ENCODE assay signal across 14 cellular contexts in the genomic region with DNA sequence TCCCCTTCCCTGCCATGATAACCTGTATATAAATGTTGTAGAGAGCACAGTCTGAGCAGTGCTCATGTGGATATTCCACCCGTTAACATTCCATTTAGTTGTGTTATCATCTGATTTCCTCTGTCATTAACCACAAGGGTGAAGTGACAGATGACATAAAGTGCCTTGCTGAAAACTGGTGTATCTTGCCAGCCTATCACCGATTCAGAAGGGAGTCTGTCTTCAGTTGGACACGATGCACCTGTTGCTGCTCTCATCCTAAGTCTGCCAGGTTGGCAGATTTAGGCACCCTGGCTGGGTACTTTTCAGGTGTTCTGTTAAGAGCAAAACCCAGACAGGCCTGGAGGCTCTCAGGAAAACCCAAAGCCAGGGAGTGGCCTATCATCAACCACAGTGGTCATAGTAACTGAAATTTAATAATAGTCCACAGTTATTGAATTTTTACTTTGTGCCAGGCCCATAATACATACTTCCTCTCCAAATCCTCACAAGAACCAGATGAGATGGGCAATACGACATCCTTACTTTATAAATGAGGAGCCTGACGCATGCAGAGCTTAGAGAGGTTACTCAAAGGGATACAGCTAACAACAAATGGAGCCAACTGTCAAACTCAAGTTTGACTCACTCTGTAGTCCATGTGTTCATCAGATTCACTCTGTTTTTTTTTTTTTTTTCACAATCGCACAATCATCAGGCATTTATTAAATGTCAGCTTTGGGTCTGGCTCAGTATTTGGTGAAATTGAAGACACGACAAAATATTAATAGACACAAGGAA.
DNase-seq lines count a peak whose midpoint lies in the region; ATAC-seq, FAIRE-seq and TF ChIP-seq lines count a peak whose summit lies in the region.
"Had no signal": no experiment of that assay in that cellular context is flagged by ENCODE, and none has a peak within 500 bp of the region (broad histone marks: within the 10 kb centered on the region; RNA-seq: fewer than 3 reads in every experiment).

No MANE protein-coding gene starts in this region.

- FAIRE-seq in GM19239 (lab: Jason Lieb, UNC) = no peak

- no peaks in the 10 kb centered on the region for H3K27me3 Mint-ChIP-seq in activated CD4-positive, alpha-beta T cell treated with anti-CD3 and anti-CD28 coated beads for 36 hours
- H3K27me3 Mint-ChIP-seq in activated CD4-positive, alpha-beta T cell treated with anti-CD3 and anti-CD28 coated beads, Interleukin-2, amount 10 ng/mL, durations not matched to agents 24 days and 14 days = no peaks in the 10 kb centered on the region
- H3K27me3 Mint-ChIP-seq: stimulated activated naive CD8-positive, alpha-beta T cell treated with anti-CD3 and anti-CD28 coated beads, Interleukin-15, Interleukin-2, amounts not matched to agents 100 ng/mL and 50 ng/mL, for 24 hours had no signal

- no peaks in the 10 kb centered on the region for H3K9me3 ChIP-seq in SJSA1 (replicated peaks)

- H3K36me3 Mint-ChIP-seq in activated CD4-positive, alpha-beta T cell treated with anti-CD3 and anti-CD28 coated beads for 36 hours (ENCODE audit: low read depth) = no peaks in the 10 kb centered on the region
- no peaks in the 10 kb centered on the region for H3K36me3 Mint-ChIP-seq in activated CD4-positive, alpha-beta T cell treated with anti-CD3 and anti-CD28 coated beads, Interleukin-2, amount 10 ng/mL, durations not matched to agents 24 days and 14 days (ENCODE audit: low read depth)

- no peaks in the 10 kb centered on the region for H3K9me3 Mint-ChIP-seq in activated CD4-positive, alpha-beta T cell treated with anti-CD3 and anti-CD28 coated beads for 36 hours (ENCODE audit: low read depth)
- no peaks in the 10 kb centered on the region for H3K9me3 Mint-ChIP-seq in activated CD4-positive, alpha-beta T cell treated with anti-CD3 and anti-CD28 coated beads, Interleukin-2, amount 10 ng/mL, durations not matched to agents 24 days and 14 days
- H3K9me3 Mint-ChIP-seq: HFFc6; stimulated activated naive CD8-positive, alpha-beta T cell treated with anti-CD3 and anti-CD28 coated beads, Interleukin-15, Interleukin-2, amounts not matched to agents 100 ng/mL and 50 ng/mL, for 24 hours had no signal

- no peak for ATAC-seq in activated CD4-positive, alpha-beta T cell treated with anti-CD3 and anti-CD28 coated beads for 36 hours
- ATAC-seq in sciatic nerve = no peak
- ATAC-seq: left colon had no signal

- no peak for DNase-seq in activated CD4-positive, alpha-beta T cell treated with anti-CD3 and anti-CD28 coated beads for 36 hours
- no peak for DNase-seq in activated CD4-positive, alpha-beta T cell treated with anti-CD3 and anti-CD28 coated beads, Interleukin-2, amount 10 ng/mL, durations not matched to agents 24 days and 14 days
- no peak for DNase-seq in SJSA1 (ENCODE audit: low read depth in 1 of 2, low spot score in 2 of 2)
- peak; percentile 93 for DNase-seq in fibroblast of mammary gland (ENCODE audit: low read depth)
- DNase-seq in skeletal muscle cell (ENCODE audit: low read depth) = peak; percentile 59
- no peak for DNase-seq in medulla oblongata (ENCODE audit: extremely low spot score)
- no peak for DNase-seq in GM19239 (ENCODE audit: insufficient read length, low spot score)
- DNase-seq in sciatic nerve (ENCODE audit: low spot score) = no peak
- DNase-seq: DMS 273 treated with DMSO at 0.1 percent for 48 hours, HFFc6, NCI-H748 treated with DMSO at 0.1 percent for 48 hours had no signal

- peak overlapping the region; percentile 11; the same call in 1 of the 2 replicates for H3K4me3 ChIP-seq in SJSA1
- no peak overlapping the region for H3K4me3 ChIP-seq in fibroblast of mammary gland (ENCODE audit: control insufficient read depth, low read depth, low read length)
- H3K4me3 ChIP-seq in skeletal muscle cell (ENCODE audit: low read depth, low read length) = no peak overlapping the region

- TF ChIP-seq CTCF in fibroblast of mammary gland (conservative IDR thresholded peaks at IDR 0.05; ENCODE audit: control insufficient read depth, insufficient read depth, low read depth, low read length) = no peak

- intact Hi-C loops in activated CD4-positive, alpha-beta T cell treated with anti-CD3 and anti-CD28 coated beads for 36 hours (cut with DNase I, micrococcal nuclease) = no loop called here
- intact Hi-C loops in activated CD4-positive, alpha-beta T cell treated with anti-CD3 and anti-CD28 coated beads, Interleukin-2, amount 10 ng/mL, durations not matched to agents 24 days and 14 days (cut with micrococcal nuclease) = no loop called here
- intact Hi-C loops in sciatic nerve (cut with DNase I) = no loop called here

- CTCF ChIA-PET in activated CD4-positive, alpha-beta T cell treated with anti-CD3 and anti-CD28 coated beads for 36 hours (lab: Charles Lee) = no interaction called here

- H3K4me1 Mint-ChIP-seq in activated CD4-positive, alpha-beta T cell treated with anti-CD3 and anti-CD28 coated beads for 36 hours = peaks cover 43% of the 10 kb centered on the region
- H3K4me1 Mint-ChIP-seq in activated CD4-positive, alpha-beta T cell treated with anti-CD3 and anti-CD28 coated beads, Interleukin-2, amount 10 ng/mL, durations not matched to agents 24 days and 14 days = peaks cover 38% of the 10 kb centered on the region

- peak overlapping the region; percentile 64 for H3K27ac Mint-ChIP-seq in activated CD4-positive, alpha-beta T cell treated with anti-CD3 and anti-CD28 coated beads for 36 hours
- no peak overlapping the region for H3K27ac Mint-ChIP-seq in activated CD4-positive, alpha-beta T cell treated with anti-CD3 and anti-CD28 coated beads, Interleukin-2, amount 10 ng/mL, durations not matched to agents 24 days and 14 days
- H3K27ac Mint-ChIP-seq: HFFc6 had no signal

- no peaks in the 10 kb centered on the region for H3K27me3 ChIP-seq in SJSA1 (replicated peaks)

- H3K36me3 ChIP-seq in SJSA1 = no peaks in the 10 kb centered on the region

- H3K27ac ChIP-seq in SJSA1 = peak overlapping the region; percentile 82
- H3K27ac ChIP-seq: RWPE1 had no signal

- H3K4me3 Mint-ChIP-seq in activated CD4-positive, alpha-beta T cell treated with anti-CD3 and anti-CD28 coated beads for 36 hours = peak overlapping the region; percentile 38
- no peak overlapping the region for H3K4me3 Mint-ChIP-seq in activated CD4-positive, alpha-beta T cell treated with anti-CD3 and anti-CD28 coated beads, Interleukin-2, amount 10 ng/mL, durations not matched to agents 24 days and 14 days
- H3K4me3 Mint-ChIP-seq: HFFc6; stimulated activated naive CD8-positive, alpha-beta T cell treated with anti-CD3 and anti-CD28 coated beads, Interleukin-15, Interleukin-2, amounts not matched to agents 100 ng/mL and 50 ng/mL, for 24 hours had no signal

- H3K4me1 ChIP-seq in SJSA1 (replicated peaks) = peaks cover 52% of the 10 kb centered on the region

- POLR2A ChIA-PET in activated CD4-positive, alpha-beta T cell treated with anti-CD3 and anti-CD28 coated beads for 36 hours (lab: Charles Lee) = no interaction called here

Comparison
In these comparisons a context has a peak if more than half of its experiments do, and no peak if none do; other contexts are left out.
1. DNase-seq: peak in fibroblast of mammary gland (single experiment) and skeletal muscle cell (single experiment); none in activated CD4-positive, alpha-beta T cell treated with anti-CD3 and anti-CD28 coated beads for 36 hours (single experiment), activated CD4-positive, alpha-beta T cell treated with anti-CD3 and anti-CD28 coated beads, Interleukin-2, amount 10 ng/mL, durations not matched to agents 24 days and 14 days (single experiment), SJSA1 (0 of 2), medulla oblongata (single experiment), GM19239 (single experiment) and sciatic nerve (single experiment).